Comparison of ENCODE assay signal across 14 cellular contexts in the genomic region with DNA sequence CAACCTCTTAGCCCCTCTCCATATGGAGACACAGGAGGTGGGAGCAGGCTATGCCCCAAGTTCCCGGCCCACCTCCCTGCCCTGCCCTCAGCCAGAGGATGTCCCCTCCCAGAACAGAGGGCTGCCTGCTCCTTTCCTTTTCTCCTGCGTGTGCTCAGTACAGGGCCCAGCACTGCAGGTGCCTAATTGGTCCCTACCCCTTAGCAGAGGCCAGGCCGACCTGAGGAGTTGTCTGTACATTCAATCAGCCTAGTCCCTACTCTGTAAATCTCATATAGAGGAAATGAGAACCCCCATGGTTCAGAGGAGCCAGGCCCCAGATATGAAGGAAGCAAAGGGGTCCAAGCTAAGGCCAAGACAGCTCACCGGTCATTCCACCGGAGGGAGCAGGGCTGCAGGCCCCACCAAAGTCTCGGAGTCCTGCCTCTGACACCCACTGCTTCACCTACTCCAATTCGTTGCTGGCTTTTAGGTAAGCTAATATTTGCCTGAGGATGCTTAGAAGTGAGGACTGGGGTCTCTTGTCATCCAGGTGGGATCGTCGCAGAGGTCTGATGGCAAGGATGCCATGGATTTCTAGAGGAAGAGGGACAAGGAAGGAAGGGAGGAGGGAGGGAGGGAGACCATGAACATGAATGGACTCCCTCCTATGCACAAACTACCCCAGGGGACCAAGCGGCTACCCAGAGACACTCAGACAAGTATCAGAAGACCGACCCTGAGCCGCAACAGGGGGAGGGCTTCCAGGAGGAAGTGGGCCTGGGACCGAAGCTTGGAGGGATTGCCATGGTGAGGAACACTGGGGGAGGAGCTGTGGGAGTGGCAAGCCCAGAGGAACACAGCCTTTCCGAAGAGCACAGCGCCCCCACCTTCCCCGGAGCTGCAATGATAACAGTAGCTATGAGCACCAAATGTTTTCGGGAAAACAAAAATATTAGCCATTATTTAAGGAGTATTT. TPM values are rescaled to one million over a fixed set of nuclear protein-coding genes. Genes with fewer than 3 reads are reported as not detected.
DNase-seq lines count a peak whose midpoint lies in the region; ATAC-seq and TF ChIP-seq lines count a peak whose summit lies in the region.
"Had no signal": no experiment of that assay in that cellular context is flagged by ENCODE, and none has a peak within 500 bp of the region (broad histone marks: within the 10 kb centered on the region; RNA-seq: fewer than 3 reads in every experiment).

No MANE protein-coding gene starts in this region.

- no peak overlapping the region for H3K27ac ChIP-seq in H9 (ENCODE audit: insufficient read length, low read depth, low read length)
- peak overlapping the region; percentile 64 for H3K27ac ChIP-seq in SJCRH30

- H3K27me3 ChIP-seq in H9 (ENCODE audit: insufficient read depth, low read length) = no peaks in the 10 kb centered on the region
- no peaks in the 10 kb centered on the region for H3K27me3 ChIP-seq in SJCRH30

- no peaks in the 10 kb centered on the region for H3K79me2 ChIP-seq in H9 (ENCODE audit: insufficient read depth, low read length)

- no peaks in the 10 kb centered on the region for H3K23me2 ChIP-seq in H9 (ENCODE audit: insufficient read length, low read depth, low read length, poor library complexity, severe bottlenecking)

- no peak overlapping the region for H2BK12ac ChIP-seq in H9 (ENCODE audit: insufficient read length, low read depth, low read length)

- H3K4me1 Mint-ChIP-seq in H9 = peaks cover 9 to 19% of the 10 kb centered on the region in 2 experiments; a peak in 3 of 4 replicates
- peaks cover 6% of the 10 kb centered on the region for H3K4me1 Mint-ChIP-seq in activated CD4-positive, alpha-beta T cell treated with anti-CD3 and anti-CD28 coated beads for 36 hours

- H3K4me2 ChIP-seq in H9 (ENCODE audit: insufficient read depth, insufficient read length, low read length) = peak overlapping the region; percentile 4

- peaks cover under 1% of the 10 kb centered on the region for H3K27me3 Mint-ChIP-seq in H9 (ENCODE audit: low read depth)
- peaks cover 9% of the 10 kb centered on the region for H3K27me3 Mint-ChIP-seq in activated CD4-positive, alpha-beta T cell treated with anti-CD3 and anti-CD28 coated beads for 36 hours

- H4K91ac ChIP-seq in H9 (ENCODE audit: insufficient read length, low read depth, low read length) = no peak overlapping the region

- no peak overlapping the region for H3K14ac ChIP-seq in H9 (ENCODE audit: insufficient read depth, low read length)

- POLR2A ChIA-PET in activated CD4-positive, alpha-beta T cell treated with anti-CD3 and anti-CD28 coated beads for 36 hours (lab: Charles Lee) = no interaction called here

- H3K23ac ChIP-seq in H9 (ENCODE audit: insufficient read length, low read depth, low read length) = no peak overlapping the region

- no peak overlapping the region for H2BK20ac ChIP-seq in H9 (ENCODE audit: low read depth, low read length, poor library complexity, severe bottlenecking)

- H2BK15ac ChIP-seq in H9 (ENCODE audit: low read depth, low read length) = no peak overlapping the region

- no peak for ATAC-seq in activated CD4-positive, alpha-beta T cell treated with anti-CD3 and anti-CD28 coated beads for 36 hours
- ATAC-seq: activated naive CD8-positive, alpha-beta T cell treated with anti-CD3 and anti-CD28 coated beads, Interleukin-2, amount 50 U/mL, for 24 hours; stimulated activated naive CD8-positive, alpha-beta T cell treated with anti-CD3 and anti-CD28 coated beads, Interleukin-15, Interleukin-2, amounts not matched to agents 100 U/mL and 50 U/mL, for 24 hours had no signal

- peak overlapping the region in 2 of 3 experiments; percentile 23 to 63; a peak in 3 of 7 replicates for H3K27ac Mint-ChIP-seq in H9
- no peak overlapping the region for H3K27ac Mint-ChIP-seq in activated CD4-positive, alpha-beta T cell treated with anti-CD3 and anti-CD28 coated beads for 36 hours
- H3K27ac Mint-ChIP-seq: activated naive CD8-positive, alpha-beta T cell treated with anti-CD3 and anti-CD28 coated beads, Interleukin-2, amount 50 U/mL, for 24 hours had no signal

- CTCF ChIA-PET in activated CD4-positive, alpha-beta T cell treated with anti-CD3 and anti-CD28 coated beads for 36 hours (lab: Charles Lee) = interaction anchor here (0.6 to 1.4 kb wide), 4 partner anchors 11 to 157 kb away, joined by 3 to 6 read pairs (median 4); no protein-coding TSS in a partner anchor

- no peak overlapping the region for H3T11ph ChIP-seq in H9 (ENCODE audit: low read length)

- H3K4me3 Mint-ChIP-seq in H9 = peak overlapping the region in 1 of 2 experiments; percentile 62; a peak in 3 of 5 replicates
- H3K4me3 Mint-ChIP-seq in activated CD4-positive, alpha-beta T cell treated with anti-CD3 and anti-CD28 coated beads for 36 hours = no peak overlapping the region
- H3K4me3 Mint-ChIP-seq: activated naive CD8-positive, alpha-beta T cell treated with anti-CD3 and anti-CD28 coated beads, Interleukin-2, amount 50 U/mL, for 24 hours had no signal

- H3K9me3 ChIP-seq in H9 (ENCODE audit: control insufficient read depth, low read depth, low read length) (no peaks in the 10 kb centered on the region), SJCRH30 (replicated peaks) (peaks cover 14% of the 10 kb centered on the region)

- H2BK5ac ChIP-seq in H9 (ENCODE audit: insufficient read length, low read length) = no peak overlapping the region

- no CpG with 5 or more reads among the region's 17 CpGs for WGBS in H9 (ENCODE audit: extremely low coverage, insufficient read length, low lambda C conversion rate)

- no peak overlapping the region for H4K8ac ChIP-seq in H9 (replicated peaks; ENCODE audit: insufficient read length, low read depth, low read length)

- no peaks in the 10 kb centered on the region; a peak in 1 of 7 replicates for H3K36me3 Mint-ChIP-seq in H9 (ENCODE audit: insufficient read depth in 1 of 3, low read depth in 3 of 3)
- H3K36me3 Mint-ChIP-seq in activated CD4-positive, alpha-beta T cell treated with anti-CD3 and anti-CD28 coated beads for 36 hours (ENCODE audit: low read depth) = no peaks in the 10 kb centered on the region

- H2AK5ac ChIP-seq in H9 (ENCODE audit: insufficient read length, low read length) = no peak overlapping the region

- no peak overlapping the region for H3K9ac ChIP-seq in H9 (ENCODE audit: extremely low read depth, insufficient read length, low read length)

- TF ChIP-seq CTCF in H9 (conservative IDR thresholded peaks at IDR 0.05) (peak; percentile 64), fibroblast of pulmonary artery (IDR thresholded peaks at IDR 0.05; ENCODE audit: low read length, missing control alignments) (peak; percentile 23), retinal pigment epithelial cell (conservative IDR thresholded peaks at IDR 0.05; ENCODE audit: low read depth, low read length) (peak; percentile 24)

- no peaks in the 10 kb centered on the region for H3K36me3 ChIP-seq in SJCRH30

- H4K20me1 ChIP-seq in H9 (ENCODE audit: control insufficient read depth, insufficient read depth, insufficient read length) = no peaks in the 10 kb centered on the region

- peak; percentile 89 for DNase-seq in H9
- peak; percentile 70 to 76 for DNase-seq in SJCRH30
- DNase-seq in fibroblast of pulmonary artery (ENCODE audit: low read depth) = no peak
- no peak for DNase-seq in retinal pigment epithelial cell (ENCODE audit: low read depth)
- DNase-seq in activated CD4-positive, alpha-beta T cell treated with anti-CD3 and anti-CD28 coated beads for 36 hours = no peak
- DNase-seq in activated gamma-delta T cell (lab: John Stamatoyannopoulos, UW) = no peak
- DNase-seq in globus pallidus (ENCODE audit: low spot score) = no peak
- DNase-seq: activated naive CD8-positive, alpha-beta T cell treated with anti-CD3 and anti-CD28 coated beads, Interleukin-2, amount 50 U/mL, for 24 hours; Calu3; effector CD4-positive, alpha-beta T cell; glutamatergic neuron; NCI-H1048; stimulated activated naive CD8-positive, alpha-beta T cell treated with anti-CD3 and anti-CD28 coated beads, Interleukin-15, Interleukin-2, amounts not matched to agents 100 U/mL and 50 U/mL, for 24 hours had no signal

- no peak overlapping the region for H3K18ac ChIP-seq in H9 (ENCODE audit: insufficient read length, low read depth, low read length)

- peaks cover 7% of the 10 kb centered on the region in 2 experiments; a peak in 3 of 5 replicates for H3K9me3 Mint-ChIP-seq in H9
- peaks cover 2% of the 10 kb centered on the region for H3K9me3 Mint-ChIP-seq in activated CD4-positive, alpha-beta T cell treated with anti-CD3 and anti-CD28 coated beads for 36 hours (ENCODE audit: low read depth)
- H3K9me3 Mint-ChIP-seq: activated naive CD8-positive, alpha-beta T cell treated with anti-CD3 and anti-CD28 coated beads, Interleukin-2, amount 50 U/mL, for 24 hours had no signal

- intact Hi-C loops in activated CD4-positive, alpha-beta T cell treated with anti-CD3 and anti-CD28 coated beads for 36 hours (cut with DNase I, micrococcal nuclease) = no loop called here

- no peak overlapping the region for H3K4ac ChIP-seq in H9 (ENCODE audit: low read depth, low read length)

- no peak overlapping the region for H2BK120ac ChIP-seq in H9 (ENCODE audit: low read depth, low read length, poor library complexity, severe bottlenecking)

- H3K4me1 ChIP-seq in H9 (ENCODE audit: insufficient read depth, low read length) = no peaks in the 10 kb centered on the region
- peaks cover 69% of the 10 kb centered on the region for H3K4me1 ChIP-seq in SJCRH30

- H3K79me1 ChIP-seq in H9 (ENCODE audit: insufficient read depth, low read depth, low read length, poor library complexity, severe bottlenecking) = no peaks in the 10 kb centered on the region

- no peak overlapping the region for H3K56ac ChIP-seq in H9 (ENCODE audit: insufficient read length, low read depth, low read length)

- no peak overlapping the region for H2AFZ ChIP-seq in H9 (ENCODE audit: low read length)

- no peak overlapping the region for H4K5ac ChIP-seq in H9 (ENCODE audit: insufficient read length, low read depth, low read length)

- no peak overlapping the region for H3K4me3 ChIP-seq in SJCRH30
- no peak overlapping the region for H3K4me3 ChIP-seq in fibroblast of pulmonary artery (replicated peaks; ENCODE audit: low read depth, low read length)
- H3K4me3 ChIP-seq in retinal pigment epithelial cell (ENCODE audit: low read length) = no peak overlapping the region

RNA-seq across cellular contexts. Expression of gene FOXO6, which starts 30.4 kb away (rescaled TPM):
- total RNA-seq in H9 (2021) = 0.83 and 0.99 TPM in 2 replicates
- 11.9 and 12.9 TPM in 2 replicates for total RNA-seq in SJCRH30 (2014; rRNA removed; shearing (Covaris generic))
- total RNA-seq in activated CD4-positive, alpha-beta T cell treated with anti-CD3 and anti-CD28 coated beads for 36 hours = under 1 TPM in 1 of 2 experiments, not detected in 1; 0.09 TPM
- total RNA-seq: T-helper 2 cell treated with Interferon-gamma antibody and Interleukin-4, amounts not matched to agents 100 ng/mL and 5 ng/mL, for 36 hours had no signal

Comparison
In these comparisons a context has a peak if more than half of its experiments do, and no peak if none do; other contexts are left out.
1. DNase-seq: peak in H9 (single experiment) and SJCRH30 (2 of 2); none in fibroblast of pulmonary artery (single experiment), retinal pigment epithelial cell (single experiment), activated CD4-positive, alpha-beta T cell treated with anti-CD3 and anti-CD28 coated beads for 36 hours (single experiment), activated gamma-delta T cell (single experiment) and globus pallidus (single experiment).
2. Peak in every context shown above with its lines, with median percentiles within 50 percentile points of each other: CTCF ChIP-seq.